In genomic region chr14:103100281-103101121, GRCh38 we compare ENCODE assay signal across 1 cellular context.
TF ChIP-seq lines count a peak whose summit lies in the region.

No MANE protein-coding gene starts in this region.

TF ChIP-seq in HepG2, 621 proteins besides CTCF, POLR2A, EP300 and RAD21 (continued from another document and continues in another):
- TF ChIP-seq ZHX1 (CRISPR knock-in tag; IDR thresholded peaks at IDR 0.05; ENCODE audit: low read depth), result peak; percentile 33; the same call in 1 of the 2 replicates
- TF ChIP-seq MIER3 (CRISPR knock-in tag; IDR thresholded peaks at IDR 0.05; ENCODE audit: borderline replicate concordance), result peak; percentile 86; the same call in 1 of the 2 replicates
- no peak for TF ChIP-seq ZNF598 (CRISPR knock-in tag; IDR thresholded peaks at IDR 0.05; ENCODE audit: borderline replicate concordance)
- no peak for TF ChIP-seq JARID2 (CRISPR knock-in tag; IDR thresholded peaks at IDR 0.05; ENCODE audit: insufficient replicate concordance)
- TF ChIP-seq ZNF24 (IDR thresholded peaks at IDR 0.05), result no peak
- TF ChIP-seq ATF2 (CRISPR knock-in tag; IDR thresholded peaks at IDR 0.05), result peak; percentile 88
- peak; percentile 93 for TF ChIP-seq FOXP4 (CRISPR knock-in tag; IDR thresholded peaks at IDR 0.05)
- peak; percentile 59; the same call in 1 of the 2 replicates for TF ChIP-seq TARDBP (CRISPR knock-in tag; IDR thresholded peaks at IDR 0.05)
- no peak for TF ChIP-seq CSRNP2 (CRISPR knock-in tag; conservative IDR thresholded peaks at IDR 0.05; ENCODE audit: low read depth)
- no peak; the same call in 1 of the 2 replicates for TF ChIP-seq HINFP (CRISPR knock-in tag; IDR thresholded peaks at IDR 0.05; ENCODE audit: low read depth)
- TF ChIP-seq ZNF101 (CRISPR knock-in tag; IDR thresholded peaks at IDR 0.05; ENCODE audit: borderline replicate concordance, low read depth), result no peak
- TF ChIP-seq ZBTB8A (CRISPR knock-in tag; IDR thresholded peaks at IDR 0.05; ENCODE audit: borderline replicate concordance, low read depth), result peak; percentile 72; the same call in 1 of the 2 replicates
- TF ChIP-seq ZSCAN25 (CRISPR knock-in tag; IDR thresholded peaks at IDR 0.05), result peak; percentile 88
- 0 out of 2 replicates have a peak, but pooled peaks have one; percentile 21 for TF ChIP-seq REL (CRISPR knock-in tag; conservative IDR thresholded peaks at IDR 0.05)
- TF ChIP-seq CEBPZ (IDR thresholded peaks at IDR 0.05; ENCODE audit: low read length), result no peak
- no peak; the same call in 1 of the 2 replicates for TF ChIP-seq TP53 (CRISPR knock-in tag; conservative IDR thresholded peaks at IDR 0.05)
- 0 out of 2 replicates have a peak, but pooled peaks have one; percentile 30 for TF ChIP-seq CENPBD1 (CRISPR knock-in tag; IDR thresholded peaks at IDR 0.05; ENCODE audit: borderline replicate concordance, low read depth)
- 0 out of 2 replicates have a peak, but pooled peaks have one; percentile 29 for TF ChIP-seq PRMT3 (CRISPR knock-in tag; IDR thresholded peaks at IDR 0.05; ENCODE audit: borderline replicate concordance, low read depth)
- TF ChIP-seq AKAP8 (CRISPR knock-in tag; IDR thresholded peaks at IDR 0.05), result no peak
- peak; percentile 85 for TF ChIP-seq FOXA3 (CRISPR knock-in tag; IDR thresholded peaks at IDR 0.05)
- TF ChIP-seq ZNF354B (CRISPR knock-in tag; IDR thresholded peaks at IDR 0.05), result no peak
- TF ChIP-seq SSRP1 (CRISPR knock-in tag; IDR thresholded peaks at IDR 0.05), result 0 out of 2 replicates have a peak, but pooled peaks have one; percentile 54
- TF ChIP-seq MED13 (CRISPR knock-in tag; IDR thresholded peaks at IDR 0.05), result peak; percentile 87; the same call in 1 of the 2 replicates
- TF ChIP-seq MED1 (CRISPR knock-in tag; IDR thresholded peaks at IDR 0.05), result peak; percentile 97
- peak; percentile 97 for TF ChIP-seq ZNF362 (CRISPR knock-in tag; IDR thresholded peaks at IDR 0.05; ENCODE audit: borderline replicate concordance)
- TF ChIP-seq ZSCAN31 (CRISPR knock-in tag; IDR thresholded peaks at IDR 0.05; ENCODE audit: low read depth), result 0 out of 2 replicates have a peak, but pooled peaks have one; percentile 43
- TF ChIP-seq PATZ1 (CRISPR knock-in tag; IDR thresholded peaks at IDR 0.05), result peak; percentile 97
- TF ChIP-seq SOX5 (CRISPR knock-in tag; IDR thresholded peaks at IDR 0.05; ENCODE audit: borderline replicate concordance), result peak; percentile 77
- TF ChIP-seq ZKSCAN8 (CRISPR knock-in tag; IDR thresholded peaks at IDR 0.05; ENCODE audit: borderline replicate concordance), result peak; percentile 47; the same call in 1 of the 2 replicates
- no peak for TF ChIP-seq ZNF432 (CRISPR knock-in tag; IDR thresholded peaks at IDR 0.05; ENCODE audit: borderline replicate concordance)
- peak; percentile 81; the same call in 1 of the 2 replicates for TF ChIP-seq ZNF230 (CRISPR knock-in tag; IDR thresholded peaks at IDR 0.05)
- TF ChIP-seq CENPT (CRISPR knock-in tag; IDR thresholded peaks at IDR 0.05; ENCODE audit: low read depth), result no peak
- TF ChIP-seq RFX1 (IDR thresholded peaks at IDR 0.05), result no peak
- TF ChIP-seq KAT8 (CRISPR knock-in tag; IDR thresholded peaks at IDR 0.05), result peak; percentile 74; the same call in 1 of the 2 replicates
- peak; percentile 96 for TF ChIP-seq TEAD3 (CRISPR knock-in tag; optimal IDR thresholded peaks at IDR 0.05; ENCODE audit: borderline replicate concordance)
- TF ChIP-seq HNRNPUL1 (IDR thresholded peaks at IDR 0.05; ENCODE audit: low read depth, low read length), result no peak
- TF ChIP-seq IKZF5 (CRISPR knock-in tag; IDR thresholded peaks at IDR 0.05), result peak; percentile 43; the same call in 1 of the 2 replicates
- no peak for TF ChIP-seq NAIF1 (CRISPR knock-in tag; IDR thresholded peaks at IDR 0.05; ENCODE audit: borderline replicate concordance)
- TF ChIP-seq ZNF234 (CRISPR knock-in tag; conservative IDR thresholded peaks at IDR 0.05), result peak; percentile 68; the same call in 1 of the 2 replicates
- TF ChIP-seq FOXK2 (IDR thresholded peaks at IDR 0.05), result peak; percentile 91
- no peak for TF ChIP-seq ZNF678 (CRISPR knock-in tag; IDR thresholded peaks at IDR 0.05)
- TF ChIP-seq TIGD3 (CRISPR knock-in tag; IDR thresholded peaks at IDR 0.05; ENCODE audit: borderline replicate concordance), result 0 out of 2 replicates have a peak, but pooled peaks have one; percentile 69
